14 cellular contexts compared by ENCODE assay signal in genomic region chr10:125696884-125697283, GRCh38. TPM values are rescaled to one million over a fixed set of nuclear protein-coding genes. Genes with fewer than 3 reads are reported as not detected.
"Had no signal": no experiment of that assay in that cellular context is flagged by ENCODE, and none has a peak within 500 bp of the region (broad histone marks: within the 10 kb centered on the region; RNA-seq: fewer than 3 reads in every experiment).

No MANE protein-coding gene starts in this region.

RNA-seq across cellular contexts. Expression of gene TEX36, which starts 13.9 kb away (rescaled TPM):
- total RNA-seq: stomach, subcutaneous adipose tissue, suprapubic skin, temporal lobe, thoracic aorta, thyroid gland, tibial nerve, transverse colon, upper lobe of left lung, upper lobe of right lung, ureter, urinary bladder, vagina had no signal
- polyA plus RNA-seq: stomach, thymus, urinary bladder had no signal
